ENCODE assay signal across 22 cellular contexts in genomic region chr22:36911887-36912661, GRCh38. TPM values are rescaled to one million over a fixed set of nuclear protein-coding genes. Genes with fewer than 3 reads are reported as not detected.
DNase-seq lines count a peak whose midpoint lies in the region; ATAC-seq, FAIRE-seq and TF ChIP-seq lines count a peak whose summit lies in the region.
"Had no signal": no experiment of that assay in that cellular context is flagged by ENCODE, and none has a peak within 500 bp of the region (broad histone marks: within the 10 kb centered on the region; RNA-seq: fewer than 3 reads in every experiment).

No MANE protein-coding gene starts in this region.

- H3K4me1 ChIP-seq in mesodermal cell (ENCODE audit: control insufficient read depth, insufficient read depth, low read length, poor library complexity, severe bottlenecking) (peaks cover 14% of the 10 kb centered on the region), upper lobe of left lung (peaks cover 8 to 13% (median 11%) of the 10 kb centered on the region in 4 donors), pancreas (no peaks in the 10 kb centered on the region)
- H3K4me1 ChIP-seq: body of pancreas, SJCRH30 had no signal

- H3K36me3 Mint-ChIP-seq in HFFc6 (ENCODE audit: low read depth) = no peaks in the 10 kb centered on the region
- H3K36me3 Mint-ChIP-seq: activated naive CD4-positive, alpha-beta T cell treated with anti-CD3 and anti-CD28 coated beads, Interleukin-2, amount 10 ng/mL, durations not matched to agents 7 days and 5 days had no signal

- FAIRE-seq in pancreas (lab: Jason Lieb, UNC) = no peak
- FAIRE-seq: HTR-8/SVneo had no signal

- no peaks in the 10 kb centered on the region for H3K36me3 ChIP-seq in mesodermal cell (ENCODE audit: control insufficient read depth, insufficient read depth, low read length)
- H3K36me3 ChIP-seq in upper lobe of left lung = no peaks in the 10 kb centered on the region
- H3K36me3 ChIP-seq in pancreas = no peaks in the 10 kb centered on the region
- H3K36me3 ChIP-seq: BLaER1, esophagus squamous epithelium, MG63, SJCRH30 had no signal

- 12 to 58% methylated on average over 4 to 6 of the region's 13 CpGs for WGBS in mesodermal cell (ENCODE audit: insufficient coverage in 2 of 2), 2 experiments
- WGBS in upper lobe of left lung, 2 donors = 65 to 75% methylated on average over 13 of the region's 13 CpGs
- 56 to 58% methylated on average over 13 of the region's 13 CpGs for WGBS in pancreas, 2 donors

- no peak overlapping the region for H3K4me3 ChIP-seq in mesodermal cell (ENCODE audit: extremely low read depth, insufficient read depth, low read length, poor library complexity, severe bottlenecking)
- no peak overlapping the region for H3K4me3 ChIP-seq in upper lobe of left lung
- no peak overlapping the region for H3K4me3 ChIP-seq in pancreas
- H3K4me3 ChIP-seq: BLaER1, body of pancreas, esophagus squamous epithelium, MG63, SJCRH30 had no signal

- peaks cover 18% of the 10 kb centered on the region for H3K27me3 Mint-ChIP-seq in HFFc6 (ENCODE audit: insufficient read depth)

- TF ChIP-seq CTCF in HFFc6 (IDR thresholded peaks at IDR 0.05) (no peak), upper lobe of left lung (IDR thresholded peaks at IDR 0.05) (no peak), pancreas (IDR thresholded peaks at IDR 0.05) (no peak), GM20000 (IDR thresholded peaks at IDR 0.05; ENCODE audit: extremely low read depth, missing control alignments) (no peak)

- H3K9me3 Mint-ChIP-seq in HFFc6 = no peaks in the 10 kb centered on the region
- H3K9me3 Mint-ChIP-seq: activated naive CD4-positive, alpha-beta T cell treated with anti-CD3 and anti-CD28 coated beads, Interleukin-2, amount 10 ng/mL, durations not matched to agents 7 days and 5 days had no signal

- DNase-seq in HFFc6 = peak; percentile 5
- peak; percentile 22 for DNase-seq in dedifferentiated amniotic fluid mesenchymal stem cell (ENCODE audit: extremely low spot score)
- DNase-seq in upper lobe of left lung = no peak
- no peak for DNase-seq in pancreas
- no peak for DNase-seq in NCI-H82 treated with DMSO at 0.1 percent for 48 hours (lab: John Stamatoyannopoulos, UW; ENCODE audit: unreplicated experiment)
- no peak for DNase-seq in GM20000 (ENCODE audit: low spot score)
- DNase-seq: activated CD4-positive, alpha-beta T cell treated with anti-CD3 and anti-CD28 coated beads for 4 hours; activated naive CD4-positive, alpha-beta T cell treated with anti-CD3 and anti-CD28 coated beads, Interleukin-2, amount 10 ng/mL, durations not matched to agents 7 days and 5 days; dermis blood vessel endothelial cell; esophagus squamous epithelium; head of caudate nucleus; MG63; NCI-H2029 treated with DMSO at 0.1 percent for 48 hours; NCI-H524 treated with DMSO at 0.1 percent for 48 hours; OCI-M1; SJCRH30; T-helper 9 cell had no signal

- TF ChIP-seq POLR2A in upper lobe of left lung (IDR thresholded peaks at IDR 0.05) = no peak

- no peak for ATAC-seq in upper lobe of left lung (ENCODE audit: low FRiP score in 2 of 2)
- ATAC-seq in pancreas = no peak
- ATAC-seq: body of pancreas had no signal

- peaks cover 38% of the 10 kb centered on the region for H3K4me1 Mint-ChIP-seq in HFFc6 (ENCODE audit: low read depth)
- H3K4me1 Mint-ChIP-seq: activated naive CD4-positive, alpha-beta T cell treated with anti-CD3 and anti-CD28 coated beads, Interleukin-2, amount 10 ng/mL, durations not matched to agents 7 days and 5 days had no signal

- TF ChIP-seq EP300 in upper lobe of left lung (IDR thresholded peaks at IDR 0.05) = no peak

- H3K27ac ChIP-seq in mesodermal cell (ENCODE audit: low read depth, low read length, severe bottlenecking) (peak overlapping the region; percentile 32), upper lobe of left lung (peak overlapping the region in 3 of 4 donors; percentile 81 to 88 (median 86)), pancreas (no peak overlapping the region)
- H3K27ac ChIP-seq: body of pancreas, SJCRH30 had no signal

- H3K9me3 ChIP-seq in mesodermal cell (ENCODE audit: control insufficient read depth, low read length) (no peaks in the 10 kb centered on the region), upper lobe of left lung (no peaks in the 10 kb centered on the region), pancreas (no peaks in the 10 kb centered on the region)
- H3K9me3 ChIP-seq: BLaER1, body of pancreas, esophagus squamous epithelium, MG63, SJCRH30 had no signal

- peak overlapping the region; percentile 29; the same call in 1 of the 2 replicates for H3K27ac Mint-ChIP-seq in HFFc6
- H3K27ac Mint-ChIP-seq: activated naive CD4-positive, alpha-beta T cell treated with anti-CD3 and anti-CD28 coated beads, Interleukin-2, amount 10 ng/mL, durations not matched to agents 7 days and 5 days had no signal

- no peak overlapping the region for H3K4me3 Mint-ChIP-seq in HFFc6
- H3K4me3 Mint-ChIP-seq: activated naive CD4-positive, alpha-beta T cell treated with anti-CD3 and anti-CD28 coated beads, Interleukin-2, amount 10 ng/mL, durations not matched to agents 7 days and 5 days had no signal

- intact Hi-C loops in pancreas (cut with DNase I) = no loop called here

- H3K27me3 ChIP-seq in upper lobe of left lung (no peaks in the 10 kb centered on the region), pancreas (no peaks in the 10 kb centered on the region)
- H3K27me3 ChIP-seq: BLaER1, body of pancreas, SJCRH30 had no signal

RNA-seq across cellular contexts. Expression of gene CSF2RB, which starts 1.4 kb away (rescaled TPM):
- 1 to 10 TPM in 5 of 6 experiments, under 1 TPM in 1; 0.76 to 3.2 (median 2.4) TPM for total RNA-seq in HFFc6 (2021; fragmentation: NEBNext Ultra II Directional; extraction: Animal tissue kit (Norgen Biotek cat#: 25700))
- 1.3 TPM for polyA plus RNA-seq in mesodermal cell (2013, experiment 1 of 2)
- polyA plus RNA-seq in mesodermal cell (2013, experiment 2 of 2) = 0.76 TPM
- total RNA-seq in upper lobe of left lung (10 to 100 TPM in 5 of 6 donors, 1 to 10 TPM in 1; 8.2 to 43.0 (median 24.2) TPM), pancreas (1 to 10 TPM in 4 of 6 donors, under 1 TPM in 2; 0.46 to 4.3 (median 1.8) TPM)
- 1 to 10 TPM in 1 of 2 donors, under 1 TPM in 1; 0.87 to 2.6 TPM for polyA plus RNA-seq in pancreas
- total RNA-seq: SJCRH30 had no signal

RNA-seq across cellular contexts. Expression of gene NCF4, which starts 51.3 kb away (rescaled TPM):
- not detected for total RNA-seq in HFFc6 (2021; fragmentation: NEBNext Ultra II Directional; extraction: Animal tissue kit (Norgen Biotek cat#: 25700))
- not detected for polyA plus RNA-seq in mesodermal cell (2013, experiment 1 of 2)
- not detected for polyA plus RNA-seq in mesodermal cell (2013, experiment 2 of 2)
- 10 to 100 TPM; 28.2 to 72.5 (median 54.3) TPM for total RNA-seq in upper lobe of left lung
- total RNA-seq in pancreas = 1 to 10 TPM in 4 of 6 donors, under 1 TPM in 2; 0.32 to 7.1 (median 1.8) TPM
- 1 to 10 TPM; 4.0 to 6.5 TPM for polyA plus RNA-seq in pancreas
- total RNA-seq: kidney epithelial cell, SJCRH30 had no signal

Comparison
In these comparisons a context has a peak if more than half of its experiments do, and no peak if none do; other contexts are left out.
1. DNase-seq: peak in HFFc6 (single experiment) and dedifferentiated amniotic fluid mesenchymal stem cell (single experiment); none in upper lobe of left lung (0 of 2), pancreas (0 of 6), NCI-H82 treated with DMSO at 0.1 percent for 48 hours (single experiment) and GM20000 (single experiment).
2. H3K27ac ChIP-seq: peak in mesodermal cell (single experiment) and upper lobe of left lung (3 of 4); none in pancreas (0 of 4).